ENCODE assay signal across 1 cellular context in genomic region chr20:63518351-63518861, GRCh38.
A peak's percentile ranks its signal among the peaks of the same experiment; 100 is the strongest.
TF ChIP-seq lines count a peak whose summit lies in the region.

No MANE protein-coding gene starts in this region.

TF ChIP-seq in HepG2, 621 proteins besides CTCF, POLR2A, EP300 and RAD21:
- TF ChIP-seq ZNF678 (CRISPR knock-in tag; IDR thresholded peaks at IDR 0.05) = 0 out of 2 replicates have a peak, but pooled peaks have one; percentile 36
- TF ChIP-seq ZNF768 (CRISPR knock-in tag; IDR thresholded peaks at IDR 0.05) = 0 out of 2 replicates have a peak, but pooled peaks have one; percentile 6
- 0 out of 2 replicates have a peak, but pooled peaks have one; percentile 12 for TF ChIP-seq ZNF225 (CRISPR knock-in tag; IDR thresholded peaks at IDR 0.05)
- TF ChIP-seq, protein P1, sequence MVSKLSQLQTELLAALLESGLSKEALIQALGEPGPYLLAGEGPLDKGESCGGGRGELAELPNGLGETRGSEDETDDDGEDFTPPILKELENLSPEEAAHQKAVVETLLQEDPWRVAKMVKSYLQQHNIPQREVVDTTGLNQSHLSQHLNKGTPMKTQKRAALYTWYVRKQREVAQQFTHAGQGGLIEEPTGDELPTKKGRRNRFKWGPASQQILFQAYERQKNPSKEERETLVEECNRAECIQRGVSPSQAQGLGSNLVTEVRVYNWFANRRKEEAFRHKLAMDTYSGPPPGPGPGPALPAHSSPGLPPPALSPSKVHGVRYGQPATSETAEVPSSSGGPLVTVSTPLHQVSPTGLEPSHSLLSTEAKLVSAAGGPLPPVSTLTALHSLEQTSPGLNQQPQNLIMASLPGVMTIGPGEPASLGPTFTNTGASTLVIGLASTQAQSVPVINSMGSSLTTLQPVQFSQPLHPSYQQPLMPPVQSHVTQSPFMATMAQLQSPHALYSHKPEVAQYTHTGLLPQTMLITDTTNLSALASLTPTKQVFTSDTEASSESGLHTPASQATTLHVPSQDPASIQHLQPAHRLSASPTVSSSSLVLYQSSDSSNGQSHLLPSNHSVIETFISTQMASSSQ (IDR thresholded peaks at IDR 0.05; ENCODE audit: low read depth) = no peak
- TF ChIP-seq, protein P1 (CRISPR knock-in tag; IDR thresholded peaks at IDR 0.05; ENCODE audit: borderline replicate concordance) = 0 out of 2 replicates have a peak, but pooled peaks have one; percentile 40
- peak; percentile 69 for TF ChIP-seq EZH2 (conservative IDR thresholded peaks at IDR 0.05; ENCODE audit: low read depth, low read length)
- 0 out of 2 replicates have a peak, but pooled peaks have one; percentile 19 for TF ChIP-seq ZNF687 (CRISPR knock-in tag; IDR thresholded peaks at IDR 0.05)
- TF ChIP-seq KDM2A (CRISPR knock-in tag; IDR thresholded peaks at IDR 0.05; ENCODE audit: borderline replicate concordance, low read depth) = no peak
- no peak for TF ChIP-seq SOX13 (IDR thresholded peaks at IDR 0.05)
- no peak for TF ChIP-seq SOX13 (CRISPR knock-in tag; conservative IDR thresholded peaks at IDR 0.05 in 1 of 2, IDR thresholded peaks at IDR 0.05 in 1 of 2)
- peak; percentile 69 for TF ChIP-seq XRCC5 (optimal IDR thresholded peaks at IDR 0.05; ENCODE audit: low read length)
- no peak for TF ChIP-seq ZNF543 (CRISPR knock-in tag; IDR thresholded peaks at IDR 0.05)
- no peak for TF ChIP-seq ZNF792 (CRISPR knock-in tag; IDR thresholded peaks at IDR 0.05)
- TF ChIP-seq ZNF563 (CRISPR knock-in tag; IDR thresholded peaks at IDR 0.05) = 0 out of 2 replicates have a peak, but pooled peaks have one; percentile 27
- TF ChIP-seq RAD51 (IDR thresholded peaks at IDR 0.05; ENCODE audit: borderline replicate concordance) = no peak
- TF ChIP-seq SATB2 (CRISPR knock-in tag; IDR thresholded peaks at IDR 0.05) = no peak
- TF ChIP-seq ATF7 (IDR thresholded peaks at IDR 0.05) = no peak
- TF ChIP-seq ATF7 (CRISPR knock-in tag; IDR thresholded peaks at IDR 0.05) = peak; percentile 49; the same call in 1 of the 2 replicates
- no peak for TF ChIP-seq HOXA9 (CRISPR knock-in tag; IDR thresholded peaks at IDR 0.05; ENCODE audit: borderline replicate concordance)
- no peak for TF ChIP-seq MED13 (CRISPR knock-in tag; IDR thresholded peaks at IDR 0.05)
- 0 out of 2 replicates have a peak, but pooled peaks have one; percentile 19 for TF ChIP-seq STAG1 (CRISPR knock-in tag; IDR thresholded peaks at IDR 0.05)
TF ChIP-seq in HepG2: peak in this region for 10.
